8 cellular contexts compared by ENCODE assay signal in genomic region chr12:49336645-49337584, GRCh38. TPM values are rescaled to one million over a fixed set of nuclear protein-coding genes. Genes with fewer than 3 reads are reported as not detected.
DNase-seq lines count a peak whose midpoint lies in the region; ATAC-seq and TF ChIP-seq lines count a peak whose summit lies in the region.

Gene C1QL4, minus strand, starts transcription at chr12:49337188. Its CDS starts 711 bp downstream, at chr12:49336477.

- no peak within 1 kb of the TSS for H3K27ac Mint-ChIP-seq in activated CD8-positive, alpha-beta T cell treated with anti-CD3 and anti-CD28 coated beads, Interleukin-2, amount 10 ng/mL, durations not matched to agents 7 days and 5 days
- peak within 1 kb of the TSS; percentile 9 for H3K27ac Mint-ChIP-seq in memory B cell

- peak within 1 kb of the TSS; percentile 53 for H3K4me3 Mint-ChIP-seq in activated CD8-positive, alpha-beta T cell treated with anti-CD3 and anti-CD28 coated beads, Interleukin-2, amount 10 ng/mL, durations not matched to agents 7 days and 5 days
- peak within 1 kb of the TSS; percentile 40 for H3K4me3 Mint-ChIP-seq in memory B cell

- H3K4me3 ChIP-seq in GM12864 (ENCODE audit: low read depth, low read length), result no peak within 1 kb of the TSS

- peak; percentile 66 for ATAC-seq in HG03175 (IDR thresholded peaks at IDR 0.05; ENCODE audit: unreplicated experiment)
- peak; percentile 81 for ATAC-seq in activated CD8-positive, alpha-beta T cell treated with anti-CD3 and anti-CD28 coated beads, Interleukin-2, amount 10 ng/mL, durations not matched to agents 7 days and 5 days
- peak; percentile 86 for ATAC-seq in memory B cell (ENCODE audit: low read depth)

- H3K9me3 Mint-ChIP-seq in activated CD8-positive, alpha-beta T cell treated with anti-CD3 and anti-CD28 coated beads, Interleukin-2, amount 10 ng/mL, durations not matched to agents 7 days and 5 days (ENCODE audit: insufficient read depth), result no peaks in the 10 kb centered on the region
- no peaks in the 10 kb centered on the region for H3K9me3 Mint-ChIP-seq in memory B cell

- H3K4me1 Mint-ChIP-seq in activated CD8-positive, alpha-beta T cell treated with anti-CD3 and anti-CD28 coated beads, Interleukin-2, amount 10 ng/mL, durations not matched to agents 7 days and 5 days (ENCODE audit: low read depth), result peaks cover 19% of the 10 kb centered on the region
- peaks cover 14% of the 10 kb centered on the region for H3K4me1 Mint-ChIP-seq in memory B cell

- peak; percentile 85 for TF ChIP-seq CTCF in GM12864 (IDR thresholded peaks at IDR 0.05; ENCODE audit: low read depth, low read length, missing control alignments)

- POLR2A ChIA-PET in activated CD8-positive, alpha-beta T cell treated with anti-CD3 and anti-CD28 coated beads, Interleukin-2, amount 10 ng/mL, durations not matched to agents 7 days and 5 days (lab: Charles Lee), result interaction anchor here (0.6 kb wide), 1 partner anchor 43 kb away, joined by 3 read pairs; no protein-coding TSS in a partner anchor

- peaks cover 10% of the 10 kb centered on the region for H3K36me3 Mint-ChIP-seq in activated CD8-positive, alpha-beta T cell treated with anti-CD3 and anti-CD28 coated beads, Interleukin-2, amount 10 ng/mL, durations not matched to agents 7 days and 5 days (ENCODE audit: low read depth)
- H3K36me3 Mint-ChIP-seq in memory B cell, result no peaks in the 10 kb centered on the region

- DNase-seq in GM12864 (ENCODE audit: low read depth) (no peak), NCI-H82 (lab: John Stamatoyannopoulos, UW) (peak; percentile 94), memory B cell (ENCODE audit: low spot score in 2 of 2) (peak; percentile 93 to 99), middle frontal gyrus (ENCODE audit: extremely low spot score, low spot score) (no peak)
- DNase-seq in activated CD8-positive, alpha-beta T cell treated with anti-CD3 and anti-CD28 coated beads, Interleukin-2, amount 10 ng/mL, durations not matched to agents 7 days and 5 days, result peak; percentile 88
- DNase-seq in effector CD8-positive, alpha-beta T cell (lab: John Stamatoyannopoulos, UW), result peak; percentile 87
- peak; percentile 68 for DNase-seq in stimulated activated CD8-positive, alpha-beta memory T cell treated with anti-CD3 and anti-CD28 coated beads, Interleukin-12 subunit alpha, Interleukin-12 subunit beta, amount 100 ng/mL, for 24 hours (ENCODE audit: extremely low read depth)

- peaks cover 78% of the 10 kb centered on the region for H3K27me3 Mint-ChIP-seq in activated CD8-positive, alpha-beta T cell treated with anti-CD3 and anti-CD28 coated beads, Interleukin-2, amount 10 ng/mL, durations not matched to agents 7 days and 5 days (ENCODE audit: low read depth)
- H3K27me3 Mint-ChIP-seq in memory B cell, result peaks cover 28% of the 10 kb centered on the region

- CTCF ChIA-PET in activated CD8-positive, alpha-beta T cell treated with anti-CD3 and anti-CD28 coated beads, Interleukin-2, amount 10 ng/mL, durations not matched to agents 7 days and 5 days (lab: Charles Lee), result interaction anchor here (0.7 to 5.6 kb wide), 15 partner anchors 7 to 177 kb away, joined by 3 to 33 read pairs (median 3); partner anchors contain the start of genes DNAJC22 and TROAP

RNA-seq across cellular contexts. Expression of gene C1QL4, which starts in this region (rescaled TPM):
- not detected for total RNA-seq in activated CD8-positive, alpha-beta T cell treated with anti-CD3 and anti-CD28 coated beads, Interleukin-2, amount 10 ng/mL, durations not matched to agents 7 days and 5 days

Comparison
In these comparisons a context has a peak if more than half of its experiments do, and no peak if none do; other contexts are left out.
1. Peak in DNase-seq and ATAC-seq in activated CD8-positive, alpha-beta T cell treated with anti-CD3 and anti-CD28 coated beads, Interleukin-2, amount 10 ng/mL, durations not matched to agents 7 days and 5 days; RNA of the gene not detected or under 1 TPM.
2. DNase-seq: peak in NCI-H82 (single experiment), effector CD8-positive, alpha-beta T cell (single experiment), memory B cell (2 of 2) and stimulated activated CD8-positive, alpha-beta memory T cell treated with anti-CD3 and anti-CD28 coated beads, Interleukin-12 subunit alpha, Interleukin-12 subunit beta, amount 100 ng/mL, for 24 hours (single experiment); none in GM12864 (single experiment) and middle frontal gyrus (single experiment).
3. Peak in every context shown above with its lines, with median percentiles within 50 percentile points of each other: ATAC-seq.